In the genomic region with DNA sequence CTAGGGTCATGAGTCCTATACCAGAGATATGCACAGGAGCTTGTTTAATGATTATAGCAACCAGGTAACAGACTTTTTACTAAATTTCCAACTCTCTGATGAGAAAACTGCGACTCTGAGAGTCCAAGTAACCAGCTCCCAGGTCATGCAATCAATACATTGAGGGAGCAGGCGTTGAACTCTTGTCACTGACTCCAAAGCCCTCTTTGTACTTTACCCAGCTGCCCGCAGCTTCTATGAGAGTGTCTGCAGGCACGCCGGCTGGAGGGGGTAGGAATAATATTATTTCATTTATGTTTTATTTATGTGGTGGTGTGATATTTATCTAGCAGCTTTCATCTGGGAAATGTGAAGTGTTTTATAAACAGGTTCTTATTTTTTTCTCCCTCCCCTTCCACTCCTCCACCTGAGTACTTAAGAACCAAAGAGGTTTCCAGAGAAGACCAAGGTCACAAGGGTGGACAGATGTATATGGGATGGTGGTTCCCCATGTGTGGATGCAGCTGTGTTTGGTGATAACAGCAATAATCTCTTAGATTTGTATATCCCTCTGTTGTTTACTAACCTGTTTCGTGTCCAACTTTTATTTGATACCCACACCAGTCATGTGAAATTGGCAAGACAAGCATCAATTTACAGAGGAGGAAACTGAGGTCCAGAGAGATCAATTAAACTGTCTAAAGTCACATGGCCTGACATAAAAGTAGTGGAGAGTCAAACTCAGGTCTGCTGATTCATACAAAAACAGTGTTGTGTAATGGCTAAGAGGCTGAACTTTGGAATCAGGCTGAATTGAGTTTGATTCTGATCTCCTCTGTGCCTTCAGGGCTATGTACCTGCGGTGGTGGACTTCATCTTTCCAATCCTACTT, we compare ENCODE assay signal across 16 cellular contexts.
DNase-seq lines count a peak whose midpoint lies in the region; FAIRE-seq and TF ChIP-seq lines count a peak whose summit lies in the region.
"Had no signal": no experiment of that assay in that cellular context is flagged by ENCODE, and none has a peak within 500 bp of the region (broad histone marks: within the 10 kb centered on the region; RNA-seq: fewer than 3 reads in every experiment).

No MANE protein-coding gene starts in this region.

- H3K4me3 ChIP-seq in bronchial epithelial cell (ENCODE audit: low read depth, low read length) (no peak overlapping the region), liver (ENCODE audit: low read depth in 1 of 3, low read length in 3 of 3) (peak overlapping the region in 1 of 3 donors; percentile 3)
- H3K4me3 ChIP-seq: transverse colon had no signal

- no peak for FAIRE-seq in bronchial epithelial cell (lab: Jason Lieb, UNC)
- FAIRE-seq: colon had no signal

- H3K9me3 ChIP-seq in liver (ENCODE audit: control insufficient read depth in 4 of 4, low read length in 3 of 4): no peaks in the 10 kb centered on the region
- H3K9me3 ChIP-seq: transverse colon had no signal

- in situ Hi-C loops in Caki2 (cut with HindIII; ENCODE audit: low pct_unique_long_range_greater_than_20kb, low sequenced_read_pairs): no loop called here

- H3K36me3 ChIP-seq in bronchial epithelial cell (ENCODE audit: control insufficient read depth, insufficient read depth, low read length) (no peaks in the 10 kb centered on the region), liver (ENCODE audit: control insufficient read depth in 4 of 4, insufficient read depth in 3 of 4, low read depth in 1 of 4, low read length in 3 of 4) (no peaks in the 10 kb centered on the region)
- H3K36me3 ChIP-seq: transverse colon, WERI-Rb-1 had no signal

- peak overlapping the region; percentile 75 to 89 for H3K27ac ChIP-seq in liver (ENCODE audit: low read depth in 1 of 2, low read length in 2 of 2)
- H3K27ac ChIP-seq: WERI-Rb-1 had no signal

- no peaks in the 10 kb centered on the region for H3K27me3 ChIP-seq in bronchial epithelial cell (ENCODE audit: control insufficient read depth, insufficient read depth, low read length)
- no peaks in the 10 kb centered on the region for H3K27me3 ChIP-seq in liver (ENCODE audit: control insufficient read depth in 4 of 4, insufficient read depth in 4 of 4, low read length in 3 of 4)
- H3K27me3 ChIP-seq: transverse colon had no signal

- 36% methylated on average over 7 of the region's 7 CpGs for WGBS in liver

- H3K4me1 ChIP-seq in liver (ENCODE audit: control insufficient read depth in 4 of 4, insufficient read depth in 4 of 4, low read length in 3 of 4): peaks cover 12 to 39% (median 31%) of the 10 kb centered on the region in 4 donors

- peak; percentile 10 to 19 for TF ChIP-seq RAD21 in liver (IDR thresholded peaks at IDR 0.05)

- H3K9ac ChIP-seq in liver (ENCODE audit: low read depth in 1 of 2, low read length in 2 of 2): no peak overlapping the region

- DNase-seq in Caki2 (ENCODE audit: low read depth): peak; percentile 44
- peak; percentile 39 for DNase-seq in NCI-H226
- DNase-seq in bronchial epithelial cell (ENCODE audit: low read depth): peak; percentile 59
- DNase-seq in Kasumi-1 (lab: John Stamatoyannopoulos, UW): no peak
- no peak for DNase-seq in NCI-H526 (lab: John Stamatoyannopoulos, UW)
- no peak for DNase-seq in DMS53 treated with DMSO at 0.1 percent for 48 hours (lab: John Stamatoyannopoulos, UW; ENCODE audit: unreplicated experiment)
- no peak for DNase-seq in NCI-H2081 treated with DMSO at 0.1 percent for 48 hours (lab: John Stamatoyannopoulos, UW)
- DNase-seq: activated naive CD4-positive, alpha-beta T cell treated with Interleukin-2 at 50 U/mL for 16 hours; DMS153; NCI-H187; NCI-H748 treated with DMSO at 0.1 percent for 48 hours; stimulated activated CD4-positive, alpha-beta T cell treated with anti-CD3 and anti-CD28 coated beads, Interleukin-2, amount 100 ng/mL, for 24 hours; transverse colon; WERI-Rb-1 had no signal

- no peak for TF ChIP-seq CTCF in bronchial epithelial cell (IDR thresholded peaks at IDR 0.05; ENCODE audit: insufficient read depth, low read length, severe bottlenecking)
- no peak for TF ChIP-seq CTCF in liver (IDR thresholded peaks at IDR 0.05; ENCODE audit: low read depth, low read length, missing input control)

TF ChIP-seq in liver, 16 proteins besides CTCF, POLR2A, EP300 and RAD21:
- TF ChIP-seq HNF4G (IDR thresholded peaks at IDR 0.05) (peak; percentile 83), NR2F2 (IDR thresholded peaks at IDR 0.05) (no peak), YY1 (IDR thresholded peaks at IDR 0.05) (peak; percentile 42), HNF4A (conservative IDR thresholded peaks at IDR 0.05) (peak; percentile 91 to 93), FOXA2 (IDR thresholded peaks at IDR 0.05) (peak; percentile 27), TAF1 (conservative IDR thresholded peaks at IDR 0.05) (no peak), SP1 (IDR thresholded peaks at IDR 0.05) (peak; percentile 77), EGR1 (IDR thresholded peaks at IDR 0.05; ENCODE audit: low read depth in 2 of 2) (peak in 1 of 2 donors; percentile 42), JUND (IDR thresholded peaks at IDR 0.05) (peak; percentile 57 to 76), GABPA (IDR thresholded peaks at IDR 0.05 in 1 of 2, conservative IDR thresholded peaks at IDR 0.05 in 1 of 2) (no peak), FOXA1 (IDR thresholded peaks at IDR 0.05) (no peak), RXRA (IDR thresholded peaks at IDR 0.05) (peak; percentile 75 to 77)
- TF ChIP-seq, protein P1, sequence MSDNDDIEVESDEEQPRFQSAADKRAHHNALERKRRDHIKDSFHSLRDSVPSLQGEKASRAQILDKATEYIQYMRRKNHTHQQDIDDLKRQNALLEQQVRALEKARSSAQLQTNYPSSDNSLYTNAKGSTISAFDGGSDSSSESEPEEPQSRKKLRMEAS (IDR thresholded peaks at IDR 0.05): peak; percentile 75
- TF ChIP-seq, protein P2, sequence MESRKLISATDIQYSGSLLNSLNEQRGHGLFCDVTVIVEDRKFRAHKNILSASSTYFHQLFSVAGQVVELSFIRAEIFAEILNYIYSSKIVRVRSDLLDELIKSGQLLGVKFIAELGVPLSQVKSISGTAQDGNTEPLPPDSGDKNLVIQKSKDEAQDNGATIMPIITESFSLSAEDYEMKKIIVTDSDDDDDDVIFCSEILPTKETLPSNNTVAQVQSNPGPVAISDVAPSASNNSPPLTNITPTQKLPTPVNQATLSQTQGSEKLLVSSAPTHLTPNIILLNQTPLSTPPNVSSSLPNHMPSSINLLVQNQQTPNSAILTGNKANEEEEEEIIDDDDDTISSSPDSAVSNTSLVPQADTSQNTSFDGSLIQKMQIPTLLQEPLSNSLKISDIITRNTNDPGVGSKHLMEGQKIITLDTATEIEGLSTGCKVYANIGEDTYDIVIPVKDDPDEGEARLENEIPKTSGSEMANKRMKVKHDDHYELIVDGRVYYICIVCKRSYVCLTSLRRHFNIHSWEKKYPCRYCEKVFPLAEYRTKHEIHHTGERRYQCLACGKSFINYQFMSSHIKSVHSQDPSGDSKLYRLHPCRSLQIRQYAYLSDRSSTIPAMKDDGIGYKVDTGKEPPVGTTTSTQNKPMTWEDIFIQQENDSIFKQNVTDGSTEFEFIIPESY (IDR thresholded peaks at IDR 0.05): peak; percentile 31
- TF ChIP-seq, protein P3, sequence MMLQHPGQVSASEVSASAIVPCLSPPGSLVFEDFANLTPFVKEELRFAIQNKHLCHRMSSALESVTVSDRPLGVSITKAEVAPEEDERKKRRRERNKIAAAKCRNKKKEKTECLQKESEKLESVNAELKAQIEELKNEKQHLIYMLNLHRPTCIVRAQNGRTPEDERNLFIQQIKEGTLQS (IDR thresholded peaks at IDR 0.05): peak; percentile 47
- TF ChIP-seq, protein P4, sequence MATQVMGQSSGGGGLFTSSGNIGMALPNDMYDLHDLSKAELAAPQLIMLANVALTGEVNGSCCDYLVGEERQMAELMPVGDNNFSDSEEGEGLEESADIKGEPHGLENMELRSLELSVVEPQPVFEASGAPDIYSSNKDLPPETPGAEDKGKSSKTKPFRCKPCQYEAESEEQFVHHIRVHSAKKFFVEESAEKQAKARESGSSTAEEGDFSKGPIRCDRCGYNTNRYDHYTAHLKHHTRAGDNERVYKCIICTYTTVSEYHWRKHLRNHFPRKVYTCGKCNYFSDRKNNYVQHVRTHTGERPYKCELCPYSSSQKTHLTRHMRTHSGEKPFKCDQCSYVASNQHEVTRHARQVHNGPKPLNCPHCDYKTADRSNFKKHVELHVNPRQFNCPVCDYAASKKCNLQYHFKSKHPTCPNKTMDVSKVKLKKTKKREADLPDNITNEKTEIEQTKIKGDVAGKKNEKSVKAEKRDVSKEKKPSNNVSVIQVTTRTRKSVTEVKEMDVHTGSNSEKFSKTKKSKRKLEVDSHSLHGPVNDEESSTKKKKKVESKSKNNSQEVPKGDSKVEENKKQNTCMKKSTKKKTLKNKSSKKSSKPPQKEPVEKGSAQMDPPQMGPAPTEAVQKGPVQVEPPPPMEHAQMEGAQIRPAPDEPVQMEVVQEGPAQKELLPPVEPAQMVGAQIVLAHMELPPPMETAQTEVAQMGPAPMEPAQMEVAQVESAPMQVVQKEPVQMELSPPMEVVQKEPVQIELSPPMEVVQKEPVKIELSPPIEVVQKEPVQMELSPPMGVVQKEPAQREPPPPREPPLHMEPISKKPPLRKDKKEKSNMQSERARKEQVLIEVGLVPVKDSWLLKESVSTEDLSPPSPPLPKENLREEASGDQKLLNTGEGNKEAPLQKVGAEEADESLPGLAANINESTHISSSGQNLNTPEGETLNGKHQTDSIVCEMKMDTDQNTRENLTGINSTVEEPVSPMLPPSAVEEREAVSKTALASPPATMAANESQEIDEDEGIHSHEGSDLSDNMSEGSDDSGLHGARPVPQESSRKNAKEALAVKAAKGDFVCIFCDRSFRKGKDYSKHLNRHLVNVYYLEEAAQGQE (IDR thresholded peaks at IDR 0.05): peak; percentile 34
TF ChIP-seq in liver: peak in this region for 12.

Comparison
In these comparisons a context has a peak if more than half of its experiments do, and no peak if none do; other contexts are left out.
1. DNase-seq: peak in Caki2 (single experiment), NCI-H226 (single experiment) and bronchial epithelial cell (single experiment); none in Kasumi-1 (0 of 2), NCI-H526 (0 of 2), DMS53 treated with DMSO at 0.1 percent for 48 hours (single experiment) and NCI-H2081 treated with DMSO at 0.1 percent for 48 hours (single experiment).